Comparison of ENCODE assay signal across 8 cellular contexts in the genomic region with DNA sequence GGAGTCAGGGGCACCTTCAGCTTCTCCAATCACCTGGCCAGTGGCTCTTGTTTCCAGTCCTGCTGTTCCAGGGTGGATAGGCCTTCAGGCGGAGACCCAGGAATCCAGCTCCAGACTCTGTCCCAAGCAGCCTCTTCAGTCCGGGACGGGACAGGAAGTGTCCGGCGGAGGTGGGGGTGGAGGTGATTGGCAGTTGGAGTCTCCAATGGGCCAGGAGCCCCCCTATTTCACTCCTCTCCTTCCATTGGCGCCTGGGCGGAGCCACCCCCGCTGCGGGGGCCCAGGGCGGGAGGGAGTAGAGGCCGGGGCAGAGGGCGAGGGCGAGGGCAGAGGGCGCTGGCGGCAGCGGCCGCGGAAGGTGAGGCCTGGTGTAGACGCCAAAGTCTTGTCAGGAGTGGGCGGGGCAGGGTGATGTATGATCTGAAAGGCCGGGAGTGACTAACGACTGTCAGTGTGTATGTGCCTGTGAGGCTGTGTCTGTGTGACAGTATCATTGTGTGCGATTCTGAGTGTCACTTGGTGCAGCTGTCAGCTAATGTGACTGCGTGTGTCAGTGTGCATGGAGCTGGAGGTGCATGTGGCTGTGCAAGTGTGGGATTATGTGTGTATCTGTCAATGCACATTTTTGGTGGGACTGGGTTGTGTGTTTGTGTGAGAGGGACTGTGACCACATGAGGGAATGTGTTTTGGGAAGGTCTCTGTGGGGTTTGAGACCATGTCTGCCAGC. TPM values are rescaled to one million over a fixed set of nuclear protein-coding genes. Genes with fewer than 3 reads are reported as not detected.
DNase-seq lines count a peak whose midpoint lies in the region; ATAC-seq and TF ChIP-seq lines count a peak whose summit lies in the region.

A gene (plus strand): TSS at position 310 of the 727 bp plus-strand sequence. CDS start 3,033 bp downstream, outside the sequence.

- H3K4me3 ChIP-seq in RWPE2 (ENCODE audit: severe bottlenecking) (peak within 1 kb of the TSS; percentile 32), ascending aorta (peak within 1 kb of the TSS; percentile 42 to 65), right cardiac atrium (ENCODE audit: low read length) (peak within 1 kb of the TSS; percentile 12)

- peaks cover 22% of the 10 kb centered on the region; the same call in 1 of the 2 replicates for H3K36me3 ChIP-seq in RWPE2 (ENCODE audit: low read depth)
- H3K36me3 ChIP-seq in ascending aorta, result peaks cover 17 to 21% of the 10 kb centered on the region in 2 donors

- DNase-seq in GOT3 (lab: John Stamatoyannopoulos, UW) (peak; percentile 16), RWPE2 (ENCODE audit: low spot score) (peak; percentile 82), ascending aorta (ENCODE audit: low spot score in 2 of 2) (peak; percentile 53 to 94), right cardiac atrium (peak; percentile 92 to 96 (median 95)), pons (ENCODE audit: low spot score) (peak; percentile 95), NCI-H524 (lab: John Stamatoyannopoulos, UW) (no peak)

- H3K9me3 ChIP-seq in RWPE2 (ENCODE audit: severe bottlenecking) (no peaks in the 10 kb centered on the region), ascending aorta (no peaks in the 10 kb centered on the region), right cardiac atrium (ENCODE audit: control insufficient read depth, low read length) (no peaks in the 10 kb centered on the region)

- ATAC-seq in RWPE2 (ENCODE audit: low read depth) (peak; percentile 87), right cardiac atrium (peak; percentile 82 to 87), HG03097 (IDR thresholded peaks at IDR 0.05; ENCODE audit: low FRiP score, unreplicated experiment) (no peak)

- H3K27me3 ChIP-seq in RWPE2 (ENCODE audit: insufficient read depth, poor library complexity, severe bottlenecking) (no peaks in the 10 kb centered on the region), ascending aorta (no peaks in the 10 kb centered on the region), right cardiac atrium (ENCODE audit: control insufficient read depth, insufficient read depth) (no peaks in the 10 kb centered on the region)

- H3K4me1 ChIP-seq in RWPE2 (ENCODE audit: insufficient read depth, poor library complexity, severe bottlenecking) (peaks cover 6% of the 10 kb centered on the region), ascending aorta (peaks cover 33 to 64% of the 10 kb centered on the region in 2 donors), right cardiac atrium (ENCODE audit: control insufficient read depth, insufficient read depth, low read length) (peaks cover 28% of the 10 kb centered on the region)

- H3K27ac ChIP-seq in 22Rv1 (peak within 1 kb of the TSS; percentile 90), RWPE2 (ENCODE audit: poor library complexity, severe bottlenecking) (peak within 1 kb of the TSS; percentile 70), ascending aorta (peak within 1 kb of the TSS; percentile 89 to 96), right cardiac atrium (ENCODE audit: low read length) (peak within 1 kb of the TSS; percentile 79)

- intact Hi-C loops in ascending aorta (cut with DNase I) (loop anchor here (5.0 to 10.0 kb wide), 2 partner anchors 340 to 423 kb away; a partner anchor contains a TSS), right cardiac atrium (cut with DNase I) (no loop called here)

- 7% methylated on average over 24 of the region's 24 CpGs for WGBS in right cardiac atrium

- TF ChIP-seq CTCF in 22Rv1 (IDR thresholded peaks at IDR 0.05) (peak; percentile 52), RWPE2 (IDR thresholded peaks at IDR 0.05; ENCODE audit: poor library complexity, severe bottlenecking) (peak; percentile 11), ascending aorta (IDR thresholded peaks at IDR 0.05) (peak in 1 of 3 experiments; percentile 4)

RNA-seq across cellular contexts. Expression of the gene that starts here (rescaled TPM):
- total RNA-seq in ascending aorta, result 50.3 TPM
- 10 to 100 TPM; 48.7 to 92.2 (median 73.9) TPM for total RNA-seq in right cardiac atrium
- 49.3 TPM for polyA plus RNA-seq in right cardiac atrium

Comparison
In these comparisons a context has a peak if more than half of its experiments do, and no peak if none do; other contexts are left out.
1. DNase-seq: peak in GOT3 (single experiment), RWPE2 (single experiment), ascending aorta (2 of 2), right cardiac atrium (3 of 3) and pons (single experiment); none in NCI-H524 (0 of 2).
2. Peak in every context shown above with its lines, with median percentiles within 50 percentile points of each other: H3K27ac ChIP-seq and H3K4me3 ChIP-seq.